In the genomic region with DNA sequence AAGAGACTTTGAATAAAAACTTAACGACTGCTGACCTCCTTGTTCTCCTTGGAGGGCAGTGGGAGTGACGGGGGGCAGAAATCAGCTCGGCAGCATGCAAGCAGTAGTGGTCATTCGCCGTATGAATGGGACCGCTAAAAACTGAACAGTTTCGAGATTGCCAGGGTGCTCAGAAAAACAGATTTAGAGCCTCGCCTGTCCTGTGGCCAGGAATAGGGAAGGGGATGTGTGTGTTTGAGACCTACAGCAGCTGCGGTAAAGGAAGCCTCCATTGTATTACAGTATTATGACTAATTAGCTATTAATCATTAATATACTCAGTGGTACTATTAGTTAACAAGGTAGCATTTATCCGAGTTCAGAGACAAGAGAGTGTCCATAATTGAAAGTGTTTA, we compare ENCODE assay signal across 2 cellular contexts.
TF ChIP-seq lines count a peak whose summit lies in the region.

No MANE protein-coding gene starts in this region.

TF ChIP-seq in SK-N-SH, 30 proteins besides CTCF, POLR2A, EP300 and RAD21:
- TF ChIP-seq TAF1 (IDR thresholded peaks at IDR 0.05; ENCODE audit: borderline replicate concordance, low read depth, low read length): no peak
- no peak for TF ChIP-seq CHD2 (IDR thresholded peaks at IDR 0.05; ENCODE audit: low read length, partially characterized antibody)
- TF ChIP-seq SMC3 (IDR thresholded peaks at IDR 0.05; ENCODE audit: low read depth, low read length): no peak
- no peak for TF ChIP-seq TEAD4 (IDR thresholded peaks at IDR 0.05; ENCODE audit: borderline replicate concordance, insufficient read depth)
- TF ChIP-seq SIN3A (IDR thresholded peaks at IDR 0.05; ENCODE audit: borderline replicate concordance, low read depth, low read length): no peak
- TF ChIP-seq MXI1 (IDR thresholded peaks at IDR 0.05; ENCODE audit: low read depth, low read length): no peak
- TF ChIP-seq RFX5 (IDR thresholded peaks at IDR 0.05; ENCODE audit: low read length): no peak
- no peak for TF ChIP-seq JUND (IDR thresholded peaks at IDR 0.05)

TF ChIP-seq in SK-N-SH treated with all-trans-retinoic acid at 6 μM for 48 hours, 23 proteins besides CTCF, POLR2A, EP300 and RAD21:
- TF ChIP-seq PPARA (CRISPR knock-in tag; IDR thresholded peaks at IDR 0.05; ENCODE audit: borderline replicate concordance): no peak
- no peak for TF ChIP-seq CSRNP3 (CRISPR knock-in tag; IDR thresholded peaks at IDR 0.05)
- TF ChIP-seq ZFP30 (CRISPR knock-in tag; IDR thresholded peaks at IDR 0.05): no peak
- no peak for TF ChIP-seq ZC3H10 (CRISPR knock-in tag; IDR thresholded peaks at IDR 0.05)
- no peak for TF ChIP-seq OSR1 (CRISPR knock-in tag; IDR thresholded peaks at IDR 0.05)
- TF ChIP-seq ZNF8 (CRISPR knock-in tag; IDR thresholded peaks at IDR 0.05): no peak
- no peak for TF ChIP-seq CREB5 (CRISPR knock-in tag; IDR thresholded peaks at IDR 0.05; ENCODE audit: low read depth)
- TF ChIP-seq CSDC2 (CRISPR knock-in tag; IDR thresholded peaks at IDR 0.05): no peak
